ENCODE assay signal across 8 cellular contexts in genomic region chr1:203744008-203744972, GRCh38. TPM values are rescaled to one million over a fixed set of nuclear protein-coding genes. Genes with fewer than 3 reads are reported as not detected.
DNase-seq lines count a peak whose midpoint lies in the region; ATAC-seq and TF ChIP-seq lines count a peak whose summit lies in the region.

No MANE protein-coding gene starts in this region.

- peak overlapping the region; percentile 78 for H3K27ac Mint-ChIP-seq in activated CD4-positive, alpha-beta memory T cell treated with anti-CD3 and anti-CD28 coated beads, Interleukin-2, amount 10 ng/mL, durations not matched to agents 7 days and 5 days

- H3K36me3 ChIP-seq in BE2C: no peaks in the 10 kb centered on the region

- TF ChIP-seq CTCF in fibroblast of villous mesenchyme (IDR thresholded peaks at IDR 0.05; ENCODE audit: insufficient read depth, low read depth, low read length) (no peak), BE2C (IDR thresholded peaks at IDR 0.05; ENCODE audit: low read depth, low read length) (no peak)

- H3K36me3 Mint-ChIP-seq in activated CD4-positive, alpha-beta memory T cell treated with anti-CD3 and anti-CD28 coated beads, Interleukin-2, amount 10 ng/mL, durations not matched to agents 7 days and 5 days (ENCODE audit: low read depth): peaks cover 51% of the 10 kb centered on the region

- H3K4me1 Mint-ChIP-seq in activated CD4-positive, alpha-beta memory T cell treated with anti-CD3 and anti-CD28 coated beads, Interleukin-2, amount 10 ng/mL, durations not matched to agents 7 days and 5 days: peaks cover 27% of the 10 kb centered on the region

- no peaks in the 10 kb centered on the region for H3K27me3 ChIP-seq in BE2C

- peak; percentile 9 for DNase-seq in activated gamma-delta T cell treated with Interleukin-2 at 50 U/mL for 16 hours
- DNase-seq in activated gamma-delta T cell (lab: John Stamatoyannopoulos, UW): no peak
- peak; percentile 38 for DNase-seq in activated CD4-positive, alpha-beta memory T cell treated with anti-CD3 and anti-CD28 coated beads, Interleukin-2, amount 10 ng/mL, durations not matched to agents 7 days and 5 days
- DNase-seq in fibroblast of villous mesenchyme (ENCODE audit: low read depth): peak; percentile 29
- DNase-seq in putamen (ENCODE audit: low spot score): peak; percentile 24
- DNase-seq in BE2C: no peak
- DNase-seq in germinal center (ENCODE audit: low spot score): no peak

- H3K4me3 Mint-ChIP-seq in activated CD4-positive, alpha-beta memory T cell treated with anti-CD3 and anti-CD28 coated beads, Interleukin-2, amount 10 ng/mL, durations not matched to agents 7 days and 5 days: peak overlapping the region; percentile 15

- CTCF ChIA-PET in activated CD4-positive, alpha-beta memory T cell treated with anti-CD3 and anti-CD28 coated beads, Interleukin-2, amount 10 ng/mL, durations not matched to agents 7 days and 5 days (lab: Charles Lee): interaction anchor here (0.7 to 1.1 kb wide), 4 partner anchors 22 to 385 kb away, joined by 3 to 7 read pairs (median 3); partner anchors contain the start of gene LAX1

- no peak for ATAC-seq in GM21786 (IDR thresholded peaks at IDR 0.05; ENCODE audit: unreplicated experiment)

- H3K9me3 ChIP-seq in BE2C: no peaks in the 10 kb centered on the region

- H3K4me3 ChIP-seq in fibroblast of villous mesenchyme (ENCODE audit: low read depth, low read length) (no peak overlapping the region), BE2C (ENCODE audit: low read depth, low read length) (no peak overlapping the region)

- H3K9me3 Mint-ChIP-seq in activated CD4-positive, alpha-beta memory T cell treated with anti-CD3 and anti-CD28 coated beads, Interleukin-2, amount 10 ng/mL, durations not matched to agents 7 days and 5 days: no peaks in the 10 kb centered on the region

- H3K4me1 ChIP-seq in BE2C: no peaks in the 10 kb centered on the region

- POLR2A ChIA-PET in activated CD4-positive, alpha-beta memory T cell treated with anti-CD3 and anti-CD28 coated beads, Interleukin-2, amount 10 ng/mL, durations not matched to agents 7 days and 5 days (lab: Charles Lee): interaction anchor here (0.6 to 4.5 kb wide), 7 partner anchors 9 to 119 kb away, joined by 3 to 55 read pairs (median 4); partner anchors contain the start of gene LAX1

- no peaks in the 10 kb centered on the region for H3K27me3 Mint-ChIP-seq in activated CD4-positive, alpha-beta memory T cell treated with anti-CD3 and anti-CD28 coated beads, Interleukin-2, amount 10 ng/mL, durations not matched to agents 7 days and 5 days

RNA-seq across cellular contexts. Expression of gene LAX1, which starts 20.7 kb away (rescaled TPM):
- total RNA-seq in activated CD4-positive, alpha-beta memory T cell treated with anti-CD3 and anti-CD28 coated beads, Interleukin-2, amount 10 ng/mL, durations not matched to agents 7 days and 5 days: 10 to 100 TPM; 22.7 to 23.2 TPM
- under 0.01 TPM in 1 of 2 replicates, not detected in the other for total RNA-seq in fibroblast of villous mesenchyme
- not detected for polyA plus RNA-seq in BE2C (2012; ENCODE audit: insufficient read depth, insufficient read length, low read depth)

RNA-seq across cellular contexts. Expression of gene ZBED6, which starts 51.1 kb away (rescaled TPM):
- 10 to 100 TPM; 18.4 to 19.5 TPM for total RNA-seq in activated CD4-positive, alpha-beta memory T cell treated with anti-CD3 and anti-CD28 coated beads, Interleukin-2, amount 10 ng/mL, durations not matched to agents 7 days and 5 days
- total RNA-seq in fibroblast of villous mesenchyme: 38.7 and 40.2 TPM in 2 replicates
- polyA plus RNA-seq in BE2C (2012; ENCODE audit: insufficient read depth, insufficient read length, low read depth): 1.9 TPM

RNA-seq across cellular contexts. Expression of gene ZC3H11A, which starts 51.1 kb away (rescaled TPM):
- total RNA-seq in activated CD4-positive, alpha-beta memory T cell treated with anti-CD3 and anti-CD28 coated beads, Interleukin-2, amount 10 ng/mL, durations not matched to agents 7 days and 5 days: 100 to 1,000 TPM in 1 of 2 experiments, 10 to 100 TPM in 1; 99.1 to 101 TPM
- 112 and 128 TPM in 2 replicates for total RNA-seq in fibroblast of villous mesenchyme
- 93.4 TPM for polyA plus RNA-seq in BE2C (2012; ENCODE audit: insufficient read depth, insufficient read length, low read depth)

Comparison
In these comparisons a context has a peak if more than half of its experiments do, and no peak if none do; other contexts are left out.
1. DNase-seq: peak in activated gamma-delta T cell treated with Interleukin-2 at 50 U/mL for 16 hours (single experiment), activated CD4-positive, alpha-beta memory T cell treated with anti-CD3 and anti-CD28 coated beads, Interleukin-2, amount 10 ng/mL, durations not matched to agents 7 days and 5 days (single experiment), fibroblast of villous mesenchyme (single experiment) and putamen (single experiment); none in activated gamma-delta T cell (single experiment), BE2C (single experiment) and germinal center (single experiment).
2. RNA of gene LAX1, which starts 20.7 kb away (total RNA-seq): 22.7 to 23.2 TPM in activated CD4-positive, alpha-beta memory T cell treated with anti-CD3 and anti-CD28 coated beads, Interleukin-2, amount 10 ng/mL, durations not matched to agents 7 days and 5 days; under 0.01 TPM in fibroblast of villous mesenchyme; every median in the first group is over 10 times any median in the second.